In genomic region chr1:36824390-36824861, GRCh38 we compare ENCODE assay signal across 18 cellular contexts.
DNase-seq lines count a peak whose midpoint lies in the region; ATAC-seq lines count a peak whose summit lies in the region.
"Had no signal": no experiment of that assay in that cellular context is flagged by ENCODE, and none has a peak within 500 bp of the region (broad histone marks: within the 10 kb centered on the region; RNA-seq: fewer than 3 reads in every experiment).

No MANE protein-coding gene starts in this region.

- H3K4me1 ChIP-seq in HUES64 (ENCODE audit: insufficient read depth, low read length): peaks cover 20% of the 10 kb centered on the region
- H3K4me1 ChIP-seq: upper lobe of left lung had no signal

- ATAC-seq in HG03135 (IDR thresholded peaks at IDR 0.05; ENCODE audit: unreplicated experiment) (no peak), GM19395 (IDR thresholded peaks at IDR 0.05; ENCODE audit: unreplicated experiment) (no peak)
- ATAC-seq: left colon, right cardiac atrium had no signal

- 40% methylated on average over 12 of the region's 12 CpGs for WGBS in HUES64

- no peaks in the 10 kb centered on the region for H3K9me3 ChIP-seq in HUES64 (ENCODE audit: insufficient read depth, low read depth, low read length)
- H3K9me3 ChIP-seq: upper lobe of left lung had no signal

- H3K4me3 ChIP-seq in HUES64 (ENCODE audit: low read length): no peak overlapping the region
- H3K4me3 ChIP-seq: SK-N-MC, upper lobe of left lung had no signal

- no peaks in the 10 kb centered on the region for H3K27me3 ChIP-seq in HUES64 (ENCODE audit: insufficient read depth, low read length)
- H3K27me3 ChIP-seq: upper lobe of left lung had no signal

- DNase-seq in AML-193 (lab: John Stamatoyannopoulos, UW): peak; percentile 0 to 5
- peak; percentile 51 for DNase-seq in medulla oblongata (ENCODE audit: extremely low spot score)
- DNase-seq in A172 (ENCODE audit: low spot score): no peak
- DNase-seq in GM19240 (ENCODE audit: insufficient read length, low spot score): no peak
- DNase-seq: ACHN; activated effector memory CD4-positive, alpha-beta T cell treated with Interleukin-2 at 50 U/mL for 16 hours; CD4-positive, CD25-positive, alpha-beta regulatory T cell; KG1; left colon; NCI-H2171 treated with DMSO at 0.1 percent for 48 hours; right cardiac atrium; T-helper 9 cell had no signal

- peak overlapping the region; percentile 44 for H3K9ac ChIP-seq in HUES64 (ENCODE audit: low read depth, low read length)

- H3K27ac ChIP-seq in HUES64 (ENCODE audit: low read depth, low read length): peak overlapping the region; percentile 83
- H3K27ac ChIP-seq in cingulate gyrus (ENCODE audit: low read depth, low read length): peak overlapping the region; percentile 39
- H3K27ac ChIP-seq: SK-N-MC, upper lobe of left lung had no signal

- no peaks in the 10 kb centered on the region for H3K36me3 ChIP-seq in HUES64 (ENCODE audit: insufficient read depth, low read length)
- H3K36me3 ChIP-seq: upper lobe of left lung had no signal

Comparison
In these comparisons a context has a peak if more than half of its experiments do, and no peak if none do; other contexts are left out.
1. DNase-seq: peak in AML-193 (2 of 2) and medulla oblongata (single experiment); none in A172 (single experiment) and GM19240 (single experiment).